ENCODE assay signal across 21 cellular contexts in the genomic region with DNA sequence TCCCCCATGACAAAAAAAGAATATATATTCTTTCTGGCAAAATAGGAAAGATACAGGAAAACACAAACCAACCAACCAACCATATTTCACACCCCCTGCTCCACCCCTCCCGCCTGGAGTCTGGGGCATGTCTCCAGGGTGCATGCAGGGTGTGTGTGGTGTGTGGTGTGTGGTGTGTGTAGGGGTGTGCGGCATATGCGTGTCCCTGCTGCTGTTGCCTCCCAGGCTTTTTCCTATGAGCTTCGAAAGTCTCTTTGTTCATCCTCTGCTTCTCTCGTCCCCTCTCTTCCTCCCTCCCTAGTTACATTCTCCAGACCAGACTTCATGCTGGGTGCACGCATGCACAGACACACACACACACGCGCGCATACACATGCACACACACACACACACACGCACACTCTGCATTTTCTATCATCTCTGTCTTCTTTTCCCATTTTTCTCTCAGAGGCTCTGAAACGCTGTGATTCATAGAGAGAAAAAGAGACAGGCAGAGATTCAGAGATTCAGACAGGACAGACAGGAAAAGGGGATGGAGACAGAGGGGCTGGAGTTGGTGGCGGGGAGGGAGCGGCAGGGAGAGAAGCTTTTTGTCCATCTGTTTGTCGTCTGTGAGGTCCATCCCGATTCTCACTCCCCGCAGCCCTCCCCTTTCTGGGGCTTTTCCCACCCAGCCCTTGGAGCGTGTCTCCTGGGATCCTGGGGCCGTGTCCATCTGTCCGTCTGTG.
DNase-seq lines count a peak whose midpoint lies in the region; ATAC-seq and TF ChIP-seq lines count a peak whose summit lies in the region.
"Had no signal": no experiment of that assay in that cellular context is flagged by ENCODE, and none has a peak within 500 bp of the region (broad histone marks: within the 10 kb centered on the region; RNA-seq: fewer than 3 reads in every experiment).

No MANE protein-coding gene starts in this region.

- no peak overlapping the region for H2BK15ac ChIP-seq in mesenchymal stem cell (ENCODE audit: low read depth, poor library complexity, severe bottlenecking)

- H3K79me1 ChIP-seq in mesenchymal stem cell (replicated peaks; ENCODE audit: low read length, poor library complexity, severe bottlenecking) = no peaks in the 10 kb centered on the region

- no peak overlapping the region for H2AK5ac ChIP-seq in mesenchymal stem cell (ENCODE audit: low read length, severe bottlenecking)

- no peak overlapping the region for H2BK120ac ChIP-seq in mesenchymal stem cell (ENCODE audit: low read depth, low read length)

- H3K27me3 Mint-ChIP-seq in brain (no peaks in the 10 kb centered on the region), osteocyte (ENCODE audit: unreplicated experiment) (peaks cover 25% of the 10 kb centered on the region)
- H3K27me3 Mint-ChIP-seq in CD8-positive, alpha-beta T cell (ENCODE audit: low read depth) = peaks cover 31% of the 10 kb centered on the region

- no peaks in the 10 kb centered on the region for H3K4me1 Mint-ChIP-seq in brain
- H3K4me1 Mint-ChIP-seq in CD8-positive, alpha-beta T cell (ENCODE audit: low read depth) = peaks cover 15% of the 10 kb centered on the region
- H3K4me1 Mint-ChIP-seq in osteocyte (ENCODE audit: unreplicated experiment) = peaks cover 26% of the 10 kb centered on the region

- H4K91ac ChIP-seq in mesenchymal stem cell (ENCODE audit: low read length) = no peak overlapping the region

- peak overlapping the region; percentile 52 to 71 (median 58) for H3K4me3 Mint-ChIP-seq in brain
- no peak overlapping the region for H3K4me3 Mint-ChIP-seq in CD8-positive, alpha-beta T cell
- no peak overlapping the region for H3K4me3 Mint-ChIP-seq in osteocyte (ENCODE audit: unreplicated experiment)

- H3K14ac ChIP-seq in mesenchymal stem cell (ENCODE audit: low read length in 2 of 2) = no peak overlapping the region

- intact Hi-C loops in CD8-positive, alpha-beta T cell (cut with DNase I, micrococcal nuclease) = no loop called here

- H4K8ac ChIP-seq in mesenchymal stem cell (ENCODE audit: low read length) = no peak overlapping the region

- H2BK12ac ChIP-seq in mesenchymal stem cell (ENCODE audit: low read length in 2 of 2) = no peak overlapping the region

- H3K18ac ChIP-seq in mesenchymal stem cell (ENCODE audit: low read depth in 1 of 2, low read length in 2 of 2) = no peak overlapping the region

- H2BK5ac ChIP-seq in mesenchymal stem cell (ENCODE audit: low read depth, low read length, poor library complexity, severe bottlenecking) = no peak overlapping the region

- H3K36me3 Mint-ChIP-seq in brain = peaks cover 10% of the 10 kb centered on the region
- no peaks in the 10 kb centered on the region for H3K36me3 Mint-ChIP-seq in CD8-positive, alpha-beta T cell
- peaks cover 3% of the 10 kb centered on the region for H3K36me3 Mint-ChIP-seq in osteocyte (ENCODE audit: unreplicated experiment)

- H3K4ac ChIP-seq in mesenchymal stem cell (ENCODE audit: low read depth in 1 of 2, low read length in 2 of 2) = no peak overlapping the region

- H3K9ac ChIP-seq in mesenchymal stem cell (ENCODE audit: low read length) = no peak overlapping the region

- POLR2A ChIA-PET in CD8-positive, alpha-beta T cell (lab: Charles Lee) = no interaction called here

- H3K27me3 ChIP-seq in H7 (ENCODE audit: control insufficient read depth, insufficient read depth, low read length) (peaks cover 7% of the 10 kb centered on the region; the same call in 1 of the 2 replicates), mesenchymal stem cell (ENCODE audit: control insufficient read depth in 1 of 2, insufficient read depth in 1 of 2, low read length in 2 of 2) (peaks cover 51 to 57% of the 10 kb centered on the region in 2 experiments)
- H3K27me3 ChIP-seq in CD8-positive, alpha-beta T cell (ENCODE audit: insufficient read depth, low read length) = no peaks in the 10 kb centered on the region

- H3K9me3 Mint-ChIP-seq in brain (no peaks in the 10 kb centered on the region), osteocyte (ENCODE audit: unreplicated experiment) (no peaks in the 10 kb centered on the region)
- H3K9me3 Mint-ChIP-seq in CD8-positive, alpha-beta T cell = no peaks in the 10 kb centered on the region
- H3K9me3 Mint-ChIP-seq: activated T-helper 17 cell treated with anti-CD3 and anti-CD28 coated beads, Interleukin-2, amount 50 U/mL, for 72 hours; central memory CD8-positive, alpha-beta T cell had no signal

- no peaks in the 10 kb centered on the region for H3K9me3 ChIP-seq in mesenchymal stem cell (ENCODE audit: control insufficient read depth, low read length)
- no peaks in the 10 kb centered on the region for H3K9me3 ChIP-seq in CD8-positive, alpha-beta T cell (ENCODE audit: low read length)
- H3K9me3 ChIP-seq: stomach, upper lobe of left lung had no signal

- H3K27ac ChIP-seq in mesenchymal stem cell (ENCODE audit: low read length, poor library complexity, severe bottlenecking) = no peak overlapping the region
- H3K27ac ChIP-seq in CD8-positive, alpha-beta T cell (ENCODE audit: low read depth, low read length) = no peak overlapping the region
- H3K27ac ChIP-seq: PC-9, upper lobe of left lung had no signal

- no peak for ATAC-seq in CD8-positive, alpha-beta T cell
- ATAC-seq: activated T-helper 17 cell treated with anti-CD3 and anti-CD28 coated beads, Interleukin-2, amount 50 U/mL, for 72 hours; sciatic nerve had no signal

- no peak for TF ChIP-seq CTCF in AG10803 (conservative IDR thresholded peaks at IDR 0.05; ENCODE audit: low read length)
- TF ChIP-seq CTCF in brain (conservative IDR thresholded peaks at IDR 0.05) = no peak
- TF ChIP-seq CTCF in CD8-positive, alpha-beta T cell (IDR thresholded peaks at IDR 0.05) = no peak
- TF ChIP-seq CTCF in osteocyte (IDR thresholded peaks at IDR 0.05) = no peak

- DNase-seq in AG10803 (ENCODE audit: low read depth) = peak; percentile 35
- DNase-seq in H7 = no peak
- peak; percentile 20 for DNase-seq in mesenchymal stem cell
- no peak for DNase-seq in CD8-positive, alpha-beta T cell
- no peak for DNase-seq in activated CD4-positive, alpha-beta T cell treated with anti-CD3 and anti-CD28 coated beads for 1 hour
- DNase-seq in NCI-H1694 (lab: John Stamatoyannopoulos, UW) = no peak
- no peak for DNase-seq in osteocyte (ENCODE audit: extremely low spot score, unreplicated experiment)
- DNase-seq: CD8-positive, alpha-beta memory T cell; DND-41; KG1; NCI-H2081; NCI-H526 treated with DMSO at 0.1 percent for 48 hours; PC-9; stimulated activated CD4-positive, alpha-beta T cell treated with anti-CD3 and anti-CD28 coated beads, Interleukin-1b, Interleukin-23, amount 100 ng/mL, for 48 hours; stomach; T-helper 9 cell; upper lobe of left lung had no signal

- H3K36me3 ChIP-seq in H7 (replicated peaks; ENCODE audit: control insufficient read depth, insufficient read depth, low read length) (no peaks in the 10 kb centered on the region; the same call in 1 of the 2 replicates), mesenchymal stem cell (ENCODE audit: control insufficient read depth in 1 of 2, insufficient read depth in 2 of 2, low read depth in 1 of 2, low read length in 2 of 2) (peaks cover 10 to 19% of the 10 kb centered on the region in 2 experiments)
- no peaks in the 10 kb centered on the region for H3K36me3 ChIP-seq in CD8-positive, alpha-beta T cell (ENCODE audit: insufficient read depth, low read length)

- no peak overlapping the region for H2AFZ ChIP-seq in mesenchymal stem cell (ENCODE audit: low read depth, low read length)
- H2AFZ ChIP-seq: PC-9 had no signal

- H3K4me3 ChIP-seq in AG10803 (ENCODE audit: low read length) = no peak overlapping the region
- peak overlapping the region; percentile 12; the same call in 1 of the 2 replicates for H3K4me3 ChIP-seq in H7 (ENCODE audit: insufficient read depth, low read depth, low read length)
- peak overlapping the region; percentile 8 to 27 for H3K4me3 ChIP-seq in mesenchymal stem cell (ENCODE audit: insufficient read depth in 1 of 2, low read depth in 1 of 2, low read length in 2 of 2)
- no peak overlapping the region for H3K4me3 ChIP-seq in CD8-positive, alpha-beta T cell (ENCODE audit: low read depth, low read length)
- H3K4me3 ChIP-seq: PC-9, stomach, upper lobe of left lung had no signal

- no peak overlapping the region for H3K4me2 ChIP-seq in mesenchymal stem cell (ENCODE audit: low read length, poor library complexity, severe bottlenecking)
- H3K4me2 ChIP-seq: PC-9 had no signal

- WGBS in mesenchymal stem cell = 42% methylated on average over 15 of the region's 19 CpGs

- H3K27ac Mint-ChIP-seq in brain (peak overlapping the region in 1 of 5 experiments; percentile 99), osteocyte (ENCODE audit: unreplicated experiment) (no peak overlapping the region)
- no peak overlapping the region for H3K27ac Mint-ChIP-seq in CD8-positive, alpha-beta T cell

- no peak overlapping the region for H3K23ac ChIP-seq in mesenchymal stem cell (ENCODE audit: low read length in 2 of 2)

- CTCF ChIA-PET in CD8-positive, alpha-beta T cell (lab: Charles Lee) = no interaction called here

- H3K4me1 ChIP-seq in mesenchymal stem cell (ENCODE audit: control insufficient read depth, insufficient read depth, low read depth, low read length) = peaks cover 16% of the 10 kb centered on the region
- H3K4me1 ChIP-seq in CD8-positive, alpha-beta T cell (ENCODE audit: insufficient read depth, low read length) = peaks cover 24% of the 10 kb centered on the region

Comparison
In these comparisons a context has a peak if more than half of its experiments do, and no peak if none do; other contexts are left out.
1. DNase-seq: peak in AG10803 (single experiment) and mesenchymal stem cell (single experiment); none in H7 (single experiment), CD8-positive, alpha-beta T cell (0 of 7), activated CD4-positive, alpha-beta T cell treated with anti-CD3 and anti-CD28 coated beads for 1 hour (single experiment), NCI-H1694 (single experiment) and osteocyte (single experiment).
2. H3K4me3 ChIP-seq: peak in H7 (single experiment) and mesenchymal stem cell (2 of 2); none in AG10803 (single experiment) and CD8-positive, alpha-beta T cell (single experiment).
3. H3K4me3 Mint-ChIP-seq: peak in brain (5 of 5); none in CD8-positive, alpha-beta T cell (single experiment) and osteocyte (single experiment).